Comparison of ENCODE assay signal across 8 cellular contexts in the genomic region with DNA sequence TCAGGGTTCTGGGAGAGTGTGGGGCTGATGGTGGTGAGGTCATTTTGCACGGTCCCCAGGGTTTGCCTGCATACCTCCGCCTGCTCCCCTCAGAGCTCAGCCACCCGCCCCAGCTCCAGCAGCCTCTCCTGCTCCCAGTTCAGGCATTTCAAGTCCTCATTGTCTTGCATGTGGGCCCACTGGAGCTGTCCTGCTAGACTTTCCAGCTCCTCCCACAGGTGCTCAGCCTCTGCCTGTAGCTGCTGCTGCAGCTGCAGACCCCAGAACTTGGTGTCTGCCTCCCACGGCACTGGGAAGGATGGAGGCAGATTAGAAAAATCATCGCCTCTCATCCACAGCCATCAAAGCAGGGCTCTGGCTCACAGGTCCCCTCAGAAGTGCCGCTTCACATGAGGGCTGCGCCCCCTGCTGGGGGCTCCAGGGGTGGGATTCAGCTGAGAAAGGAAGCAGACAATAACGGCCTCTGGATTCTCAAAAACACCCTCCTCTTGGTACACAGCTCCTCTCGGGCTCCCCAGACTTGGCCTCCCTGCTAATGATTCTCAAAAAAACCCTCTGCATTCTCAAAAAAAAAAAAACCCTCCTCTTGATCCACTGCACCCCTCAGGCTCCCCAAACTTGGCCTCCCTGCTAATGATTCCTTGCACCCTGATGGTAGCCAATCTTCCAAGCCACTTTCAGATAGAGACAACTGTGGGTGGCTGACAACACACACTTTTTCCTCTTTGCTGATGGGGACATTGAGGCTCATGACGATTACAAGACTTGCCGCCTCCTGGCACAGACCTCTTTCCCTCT.
DNase-seq lines count a peak whose midpoint lies in the region; ATAC-seq and TF ChIP-seq lines count a peak whose summit lies in the region.

No MANE protein-coding gene starts in this region.

- BruUV-seq in Calu3 (replicated peaks; lab: Mats Ljungman, UMichigan) = no TSS peak

- H3K79me2 ChIP-seq in hepatocyte = no peaks in the 10 kb centered on the region

- H3K4me1 ChIP-seq in hepatocyte (ENCODE audit: insufficient read depth) = no peaks in the 10 kb centered on the region

- peaks cover 33% of the 10 kb centered on the region for H3K4me1 Mint-ChIP-seq in Calu3 (ENCODE audit: low read depth, unreplicated experiment)
- no peaks in the 10 kb centered on the region for H3K4me1 Mint-ChIP-seq in activated naive CD8-positive, alpha-beta T cell treated with anti-CD3 and anti-CD28 coated beads, Interleukin-2, amount 50 U/mL, for 24 hours

- peak; percentile 93 for ATAC-seq in SK-N-SH treated with all-trans-retinoic acid at 6 μM for 48 hours
- peak; percentile 60 for ATAC-seq in activated naive CD8-positive, alpha-beta T cell treated with anti-CD3 and anti-CD28 coated beads, Interleukin-2, amount 50 U/mL, for 24 hours
- no peak for ATAC-seq in HG03442 (IDR thresholded peaks at IDR 0.05; ENCODE audit: unreplicated experiment)
- ATAC-seq in GM21367 (IDR thresholded peaks at IDR 0.05; ENCODE audit: unreplicated experiment) = no peak

- no peaks in the 10 kb centered on the region for H3K36me3 ChIP-seq in hepatocyte (replicated peaks; ENCODE audit: insufficient read depth, low read depth)

- H3K27ac Mint-ChIP-seq in Calu3 (ENCODE audit: unreplicated experiment) = no peak overlapping the region
- no peak overlapping the region for H3K27ac Mint-ChIP-seq in activated naive CD8-positive, alpha-beta T cell treated with anti-CD3 and anti-CD28 coated beads, Interleukin-2, amount 50 U/mL, for 24 hours

- no peak overlapping the region for H3K27ac ChIP-seq in hepatocyte

- H3K27me3 Mint-ChIP-seq in Calu3 (ENCODE audit: unreplicated experiment) = no peaks in the 10 kb centered on the region
- H3K27me3 Mint-ChIP-seq in activated naive CD8-positive, alpha-beta T cell treated with anti-CD3 and anti-CD28 coated beads, Interleukin-2, amount 50 U/mL, for 24 hours = peaks cover 5% of the 10 kb centered on the region

- CTCF ChIA-PET in Calu3 (lab: Charles Lee) = interaction anchor here (0.5 to 3.2 kb wide), 23 partner anchors 9 to 614 kb away, joined by 3 to 35 read pairs (median 5); a partner anchor contains a TSS

- no peak overlapping the region for H3K4me3 ChIP-seq in hepatocyte

- intact Hi-C loops in Calu3 (cut with micrococcal nuclease; ENCODE audit: unreplicated experiment) = loop anchor here (2.0 to 5.0 kb wide), 4 partner anchors 46 to 182 kb away; no protein-coding TSS in a partner anchor

- no peaks in the 10 kb centered on the region for H3K9me3 ChIP-seq in hepatocyte (ENCODE audit: low read depth)

- peak; percentile 94 for TF ChIP-seq CTCF in Calu3 (IDR thresholded peaks at IDR 0.05; ENCODE audit: unreplicated experiment)
- peak; percentile 72 for TF ChIP-seq CTCF in hepatocyte (IDR thresholded peaks at IDR 0.05; ENCODE audit: poor library complexity)

- no peak overlapping the region for H3K4me3 Mint-ChIP-seq in Calu3 (ENCODE audit: low read depth, unreplicated experiment)
- no peak overlapping the region for H3K4me3 Mint-ChIP-seq in activated naive CD8-positive, alpha-beta T cell treated with anti-CD3 and anti-CD28 coated beads, Interleukin-2, amount 50 U/mL, for 24 hours

- peaks cover under 1% of the 10 kb centered on the region for H3K9me3 Mint-ChIP-seq in Calu3 (ENCODE audit: low read depth, unreplicated experiment)
- H3K9me3 Mint-ChIP-seq in activated naive CD8-positive, alpha-beta T cell treated with anti-CD3 and anti-CD28 coated beads, Interleukin-2, amount 50 U/mL, for 24 hours = no peaks in the 10 kb centered on the region

- 47% methylated on average over 11 of the region's 11 CpGs for WGBS in hepatocyte (ENCODE audit: low lambda C conversion rate, missing lambda C conversion rate)

- H3K4me2 ChIP-seq in hepatocyte = no peak overlapping the region

- no peaks in the 10 kb centered on the region for H3K27me3 ChIP-seq in hepatocyte

- no peak overlapping the region for H2AFZ ChIP-seq in hepatocyte

- H3K9me2 ChIP-seq in hepatocyte (replicated peaks; ENCODE audit: insufficient read depth) = no peaks in the 10 kb centered on the region

- peak; percentile 93 for DNase-seq in Calu3
- DNase-seq in HT-29 (ENCODE audit: low spot score) = peak; percentile 81
- DNase-seq in activated naive CD8-positive, alpha-beta T cell treated with anti-CD3 and anti-CD28 coated beads, Interleukin-2, amount 50 U/mL, for 24 hours = peak; percentile 79
- peak; percentile 87 for DNase-seq in hepatocyte (ENCODE audit: low spot score)
- DNase-seq in stimulated activated CD4-positive, alpha-beta T cell treated with anti-CD3 and anti-CD28 coated beads, Interleukin-12 subunit alpha, Interleukin-12 subunit beta, amount 100 ng/mL, for 48 hours (ENCODE audit: low read depth in 2 of 3, low spot score in 1 of 3) = peak; percentile 44 to 68 (median 62)

- no peaks in the 10 kb centered on the region for H3K36me3 Mint-ChIP-seq in Calu3 (ENCODE audit: insufficient read depth, unreplicated experiment)
- no peaks in the 10 kb centered on the region for H3K36me3 Mint-ChIP-seq in activated naive CD8-positive, alpha-beta T cell treated with anti-CD3 and anti-CD28 coated beads, Interleukin-2, amount 50 U/mL, for 24 hours (ENCODE audit: low read depth)

- H4K20me1 ChIP-seq in hepatocyte (ENCODE audit: insufficient read depth, poor library complexity, severe bottlenecking) = no peaks in the 10 kb centered on the region

TF ChIP-seq in SK-N-SH treated with all-trans-retinoic acid at 6 μM for 48 hours, 23 proteins besides CTCF, POLR2A, EP300 and RAD21:
- TF ChIP-seq CSDC2 (CRISPR knock-in tag; IDR thresholded peaks at IDR 0.05) (no peak), ESRRG (CRISPR knock-in tag; IDR thresholded peaks at IDR 0.05) (no peak), TCF4 (CRISPR knock-in tag; IDR thresholded peaks at IDR 0.05; ENCODE audit: borderline replicate concordance) (no peak), ZFP30 (CRISPR knock-in tag; IDR thresholded peaks at IDR 0.05) (no peak), ZFP3 (CRISPR knock-in tag; IDR thresholded peaks at IDR 0.05) (no peak), ARNTL (CRISPR knock-in tag; IDR thresholded peaks at IDR 0.05; ENCODE audit: borderline replicate concordance, low read depth) (no peak), ZNF8 (CRISPR knock-in tag; IDR thresholded peaks at IDR 0.05) (no peak), ZNF70 (CRISPR knock-in tag; IDR thresholded peaks at IDR 0.05) (no peak), TOX (CRISPR knock-in tag; IDR thresholded peaks at IDR 0.05; ENCODE audit: borderline replicate concordance) (no peak), RARB (CRISPR knock-in tag; IDR thresholded peaks at IDR 0.05) (no peak)
- TF ChIP-seq, protein P1, sequence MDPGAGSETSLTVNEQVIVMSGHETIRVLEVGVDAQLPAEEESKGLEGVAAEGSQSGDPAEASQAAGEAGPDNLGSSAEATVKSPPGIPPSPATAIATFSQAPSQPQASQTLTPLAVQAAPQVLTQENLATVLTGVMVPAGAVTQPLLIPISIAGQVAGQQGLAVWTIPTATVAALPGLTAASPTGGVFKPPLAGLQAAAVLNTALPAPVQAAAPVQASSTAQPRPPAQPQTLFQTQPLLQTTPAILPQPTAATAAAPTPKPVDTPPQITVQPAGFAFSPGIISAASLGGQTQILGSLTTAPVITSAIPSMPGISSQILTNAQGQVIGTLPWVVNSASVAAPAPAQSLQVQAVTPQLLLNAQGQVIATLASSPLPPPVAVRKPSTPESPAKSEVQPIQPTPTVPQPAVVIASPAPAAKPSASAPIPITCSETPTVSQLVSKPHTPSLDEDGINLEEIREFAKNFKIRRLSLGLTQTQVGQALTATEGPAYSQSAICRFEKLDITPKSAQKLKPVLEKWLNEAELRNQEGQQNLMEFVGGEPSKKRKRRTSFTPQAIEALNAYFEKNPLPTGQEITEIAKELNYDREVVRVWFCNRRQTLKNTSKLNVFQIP (CRISPR knock-in tag; IDR thresholded peaks at IDR 0.05; ENCODE audit: borderline replicate concordance, low read depth) = no peak
- TF ChIP-seq, protein P2, sequence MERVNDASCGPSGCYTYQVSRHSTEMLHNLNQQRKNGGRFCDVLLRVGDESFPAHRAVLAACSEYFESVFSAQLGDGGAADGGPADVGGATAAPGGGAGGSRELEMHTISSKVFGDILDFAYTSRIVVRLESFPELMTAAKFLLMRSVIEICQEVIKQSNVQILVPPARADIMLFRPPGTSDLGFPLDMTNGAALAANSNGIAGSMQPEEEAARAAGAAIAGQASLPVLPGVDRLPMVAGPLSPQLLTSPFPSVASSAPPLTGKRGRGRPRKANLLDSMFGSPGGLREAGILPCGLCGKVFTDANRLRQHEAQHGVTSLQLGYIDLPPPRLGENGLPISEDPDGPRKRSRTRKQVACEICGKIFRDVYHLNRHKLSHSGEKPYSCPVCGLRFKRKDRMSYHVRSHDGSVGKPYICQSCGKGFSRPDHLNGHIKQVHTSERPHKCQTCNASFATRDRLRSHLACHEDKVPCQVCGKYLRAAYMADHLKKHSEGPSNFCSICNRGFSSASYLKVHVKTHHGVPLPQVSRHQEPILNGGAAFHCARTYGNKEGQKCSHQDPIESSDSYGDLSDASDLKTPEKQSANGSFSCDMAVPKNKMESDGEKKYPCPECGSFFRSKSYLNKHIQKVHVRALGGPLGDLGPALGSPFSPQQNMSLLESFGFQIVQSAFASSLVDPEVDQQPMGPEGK (CRISPR knock-in tag; IDR thresholded peaks at IDR 0.05; ENCODE audit: borderline replicate concordance) = no peak

Comparison
In these comparisons a context has a peak if more than half of its experiments do, and no peak if none do; other contexts are left out.
1. ATAC-seq: peak in SK-N-SH treated with all-trans-retinoic acid at 6 μM for 48 hours (single experiment) and activated naive CD8-positive, alpha-beta T cell treated with anti-CD3 and anti-CD28 coated beads, Interleukin-2, amount 50 U/mL, for 24 hours (single experiment); none in HG03442 (single experiment) and GM21367 (single experiment).
2. Peak in every context shown above with its lines, with median percentiles within 50 percentile points of each other: DNase-seq.